19 cellular contexts compared by ENCODE assay signal in genomic region chr15:86328658-86329057, GRCh38.
"Had no signal": no experiment of that assay in that cellular context is flagged by ENCODE, and none has a peak within 500 bp of the region (broad histone marks: within the 10 kb centered on the region; RNA-seq: fewer than 3 reads in every experiment).

No MANE protein-coding gene starts in this region.

- H3K27ac Mint-ChIP-seq: activated CD8-positive, alpha-beta T cell treated with anti-CD3 and anti-CD28 coated beads for 36 hours; activated naive CD4-positive, alpha-beta T cell treated with anti-CD3 and anti-CD28 coated beads, Interleukin-2, amount 10 ng/mL, durations not matched to agents 7 days and 5 days; activated naive CD8-positive, alpha-beta T cell treated with anti-CD3 and anti-CD28 coated beads for 36 hours; activated T-cell treated with anti-CD3 and anti-CD28 coated beads, Interleukin-2, amount 50 U/mL, for 72 hours; activated T-helper 2 cell treated with anti-CD3 and anti-CD28 coated beads, Interferon-gamma antibody, Interleukin-2, Interleukin-4, amounts not matched to agents 10 μg/mL and 5 μg/mL and 100 μg/mL, durations not matched to agents 14 hours and 24 hours and 36 hours had no signal

- H3K4me3 Mint-ChIP-seq: activated CD8-positive, alpha-beta T cell treated with anti-CD3 and anti-CD28 coated beads for 36 hours; activated naive CD4-positive, alpha-beta T cell treated with anti-CD3 and anti-CD28 coated beads, Interleukin-2, amount 10 ng/mL, durations not matched to agents 7 days and 5 days; activated naive CD8-positive, alpha-beta T cell treated with anti-CD3 and anti-CD28 coated beads for 36 hours; activated T-cell treated with anti-CD3 and anti-CD28 coated beads, Interleukin-2, amount 50 U/mL, for 72 hours had no signal

- H3K4me3 ChIP-seq: Peyer's patch had no signal

- H3K9me3 Mint-ChIP-seq: activated naive CD8-positive, alpha-beta T cell treated with anti-CD3 and anti-CD28 coated beads for 36 hours had no signal

- ATAC-seq: activated CD4-positive, CD25-positive, alpha-beta regulatory T cell treated with anti-CD3 and anti-CD28 coated beads, Interleukin-2, amount 50 U/mL, for 24 hours; activated CD8-positive, alpha-beta T cell treated with anti-CD3 and anti-CD28 coated beads for 36 hours; activated T-cell treated with anti-CD3 and anti-CD28 coated beads, Interleukin-2, amount 50 U/mL, for 72 hours had no signal

- H3K4me1 Mint-ChIP-seq: activated naive CD4-positive, alpha-beta T cell treated with anti-CD3 and anti-CD28 coated beads, Interleukin-2, amount 10 ng/mL, durations not matched to agents 7 days and 5 days; activated naive CD8-positive, alpha-beta T cell treated with anti-CD3 and anti-CD28 coated beads for 36 hours had no signal

- DNase-seq: activated CD4-positive, alpha-beta T cell treated with anti-CD3 and anti-CD28 coated beads for 4 hours; activated CD8-positive, alpha-beta memory T cell treated with anti-CD3 and anti-CD28 coated beads, Interleukin-2, amount 50 U/mL, for 4 hours; activated CD8-positive, alpha-beta T cell treated with anti-CD3 and anti-CD28 coated beads for 36 hours; activated gamma-delta T cell treated with Interleukin-2 at 50 U/mL for 16 hours; activated naive CD4-positive, alpha-beta T cell treated with anti-CD3 and anti-CD28 coated beads, Interleukin-2, amount 10 ng/mL, durations not matched to agents 7 days and 5 days; activated naive CD8-positive, alpha-beta T cell treated with anti-CD3 and anti-CD28 coated beads for 36 hours; activated T-cell treated with anti-CD3 and anti-CD28 coated beads, Interleukin-2, amount 50 U/mL, for 72 hours; cerebellar nuclear complex; MM.1S; NCI-H1105; NCI-H1436; NCI-H1694 treated with DMSO at 0.1 percent for 48 hours; NCI-H2081; NCI-H446; NCI-H524; Peyer's patch; SIG-M5 had no signal

- H3K4me1 ChIP-seq: Peyer's patch had no signal

- H3K27ac ChIP-seq: Peyer's patch had no signal

- H3K36me3 Mint-ChIP-seq: activated naive CD4-positive, alpha-beta T cell treated with anti-CD3 and anti-CD28 coated beads, Interleukin-2, amount 10 ng/mL, durations not matched to agents 7 days and 5 days; activated naive CD8-positive, alpha-beta T cell treated with anti-CD3 and anti-CD28 coated beads for 36 hours had no signal

- H3K27me3 Mint-ChIP-seq: activated naive CD4-positive, alpha-beta T cell treated with anti-CD3 and anti-CD28 coated beads, Interleukin-2, amount 10 ng/mL, durations not matched to agents 7 days and 5 days had no signal
